ENCODE assay signal across 21 cellular contexts in the genomic region with DNA sequence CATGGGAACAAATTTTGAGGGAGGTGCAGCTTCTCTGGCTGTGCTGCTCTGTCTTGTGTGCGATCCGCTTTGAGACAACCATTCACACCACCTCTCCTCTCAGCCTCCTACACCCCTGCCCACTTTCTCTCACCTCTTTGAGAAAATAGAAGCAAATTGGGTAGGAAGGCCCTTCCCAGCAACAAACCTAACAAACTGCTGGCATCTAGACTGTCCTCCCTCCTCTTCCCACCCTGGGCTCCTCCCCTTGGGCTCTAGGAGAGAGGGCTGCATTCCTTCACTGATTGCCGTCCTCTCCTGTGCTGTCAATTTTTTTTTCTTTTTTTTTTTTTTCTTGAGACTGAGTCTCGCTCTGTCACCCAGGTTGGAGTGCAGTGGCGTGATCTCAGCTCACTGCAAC. TPM values are rescaled to one million over a fixed set of nuclear protein-coding genes. Genes with fewer than 3 reads are reported as not detected.
DNase-seq lines count a peak whose midpoint lies in the region; ATAC-seq and TF ChIP-seq lines count a peak whose summit lies in the region.
"Had no signal": no experiment of that assay in that cellular context is flagged by ENCODE, and none has a peak within 500 bp of the region (broad histone marks: within the 10 kb centered on the region; RNA-seq: fewer than 3 reads in every experiment).

No MANE protein-coding gene starts in this region.

- no peaks in the 10 kb centered on the region for H3K79me1 ChIP-seq in mesendoderm (ENCODE audit: low read length)

- no peak overlapping the region for H3K4me2 ChIP-seq in mesendoderm (ENCODE audit: low read length)

- CTCF ChIA-PET in activated CD4-positive, alpha-beta T cell treated with anti-CD3 and anti-CD28 coated beads, Interleukin-2, amount 10 ng/mL, durations not matched to agents 7 days and 5 days (lab: Charles Lee): interaction anchor here (0.6 to 4.2 kb wide), 16 partner anchors 8 to 153 kb away, joined by 3 to 41 read pairs (median 8); partner anchors contain the start of genes HIRIP3, MAZ, MVP and PAGR1

- no peak overlapping the region for H2AK5ac ChIP-seq in mesendoderm (ENCODE audit: low read length)

- intact Hi-C loops in thyroid gland (cut with DNase I): no loop called here

- no peak for TF ChIP-seq POLR2A in thyroid gland (IDR thresholded peaks at IDR 0.05)

- H2BK5ac ChIP-seq in mesendoderm (ENCODE audit: low read length): no peak overlapping the region

- H3K36me3 ChIP-seq in mesendoderm (ENCODE audit: control insufficient read depth, insufficient read depth, low read length) (no peaks in the 10 kb centered on the region), thyroid gland (peaks cover 21 to 31% of the 10 kb centered on the region in 2 donors)

- no peaks in the 10 kb centered on the region for H3K27me3 Mint-ChIP-seq in activated CD4-positive, alpha-beta T cell treated with anti-CD3 and anti-CD28 coated beads, Interleukin-2, amount 10 ng/mL, durations not matched to agents 7 days and 5 days
- H3K27me3 Mint-ChIP-seq in brain: peaks cover 5% of the 10 kb centered on the region
- H3K27me3 Mint-ChIP-seq: activated CD8-positive, alpha-beta T cell treated with anti-CD3 and anti-CD28 coated beads for 36 hours had no signal

- H3K9ac ChIP-seq in mesendoderm (ENCODE audit: low read length): peak overlapping the region; percentile 31
- H3K9ac ChIP-seq: BLaER1 treated with 17β-estradiol and CSF1 and Interleukin-3, amounts not matched to agents 10 nM and 100 nM had no signal

- peaks cover 37% of the 10 kb centered on the region for H3K36me3 Mint-ChIP-seq in activated CD4-positive, alpha-beta T cell treated with anti-CD3 and anti-CD28 coated beads, Interleukin-2, amount 10 ng/mL, durations not matched to agents 7 days and 5 days (ENCODE audit: low read depth)
- peaks cover 10% of the 10 kb centered on the region for H3K36me3 Mint-ChIP-seq in brain

- no peak for ATAC-seq in GM19035 (IDR thresholded peaks at IDR 0.05; ENCODE audit: unreplicated experiment)

- POLR2A ChIA-PET in activated CD4-positive, alpha-beta T cell treated with anti-CD3 and anti-CD28 coated beads, Interleukin-2, amount 10 ng/mL, durations not matched to agents 7 days and 5 days (lab: Charles Lee): interaction anchor here (0.7 to 0.8 kb wide), 2 partner anchors 32 to 42 kb away, joined by 3 to 8 read pairs; no protein-coding TSS in a partner anchor

- H3K4me1 Mint-ChIP-seq in activated CD4-positive, alpha-beta T cell treated with anti-CD3 and anti-CD28 coated beads, Interleukin-2, amount 10 ng/mL, durations not matched to agents 7 days and 5 days: peaks cover 10% of the 10 kb centered on the region
- no peaks in the 10 kb centered on the region for H3K4me1 Mint-ChIP-seq in brain

- H4K5ac ChIP-seq in mesendoderm (ENCODE audit: low read length): no peak overlapping the region

- H3K27me3 ChIP-seq in mesendoderm (ENCODE audit: insufficient read depth, low read length, poor library complexity): no peaks in the 10 kb centered on the region
- no peaks in the 10 kb centered on the region for H3K27me3 ChIP-seq in thyroid gland
- H3K27me3 ChIP-seq: adrenal gland; BLaER1 treated with 17β-estradiol and CSF1 and Interleukin-3, amounts not matched to agents 10 nM and 100 nM had no signal

- H3K23ac ChIP-seq in mesendoderm (ENCODE audit: low read length): no peak overlapping the region

- no peak for TF ChIP-seq CTCF in brain (conservative IDR thresholded peaks at IDR 0.05)
- no peak for TF ChIP-seq CTCF in thyroid gland (IDR thresholded peaks at IDR 0.05)

- peak overlapping the region; percentile 9 for H3K27ac Mint-ChIP-seq in activated CD4-positive, alpha-beta T cell treated with anti-CD3 and anti-CD28 coated beads, Interleukin-2, amount 10 ng/mL, durations not matched to agents 7 days and 5 days
- H3K27ac Mint-ChIP-seq in brain: peak overlapping the region in 3 of 5 experiments; percentile 4 to 71 (median 45)
- H3K27ac Mint-ChIP-seq: activated CD8-positive, alpha-beta T cell treated with anti-CD3 and anti-CD28 coated beads for 36 hours; activated T-helper 1 cell treated with anti-CD3 and anti-CD28 coated beads, Interleukin-12 subunit alpha, Interleukin-12 subunit beta, Interleukin-2, Interleukin-4 antibody, amounts not matched to agents 30 ng/mL and 10 ng/mL and 1 ng/mL, durations not matched to agents 14 hours and 24 hours and 36 hours had no signal

- no peaks in the 10 kb centered on the region for H3K79me2 ChIP-seq in mesendoderm (ENCODE audit: control insufficient read depth, insufficient read depth, low read length)

- H4K8ac ChIP-seq in mesendoderm (ENCODE audit: low read depth, low read length): no peak overlapping the region

- no peaks in the 10 kb centered on the region for H3K9me3 Mint-ChIP-seq in activated CD4-positive, alpha-beta T cell treated with anti-CD3 and anti-CD28 coated beads, Interleukin-2, amount 10 ng/mL, durations not matched to agents 7 days and 5 days
- peaks cover 0 to 2% (median 0%) of the 10 kb centered on the region in 5 experiments for H3K9me3 Mint-ChIP-seq in brain
- H3K9me3 Mint-ChIP-seq: activated CD8-positive, alpha-beta T cell treated with anti-CD3 and anti-CD28 coated beads for 36 hours; activated T-helper 1 cell treated with anti-CD3 and anti-CD28 coated beads, Interleukin-12 subunit alpha, Interleukin-12 subunit beta, Interleukin-2, Interleukin-4 antibody, amounts not matched to agents 30 ng/mL and 10 ng/mL and 1 ng/mL, durations not matched to agents 14 hours and 24 hours and 36 hours had no signal

- no peak overlapping the region for H2BK120ac ChIP-seq in mesendoderm (ENCODE audit: low read depth, low read length)

- H3K4ac ChIP-seq in mesendoderm (ENCODE audit: low read depth, low read length): no peak overlapping the region

- H3K4me1 ChIP-seq in mesendoderm (ENCODE audit: control insufficient read depth, low read depth, low read length) (peaks cover 3% of the 10 kb centered on the region), thyroid gland (peaks cover 0 to 8% of the 10 kb centered on the region in 2 donors)

- no peak overlapping the region for H2BK15ac ChIP-seq in mesendoderm (replicated peaks; ENCODE audit: low read depth)

- H3K4me3 ChIP-seq in mesendoderm (ENCODE audit: low read length) (no peak overlapping the region), thyroid gland (replicated peaks in 1 of 3) (no peak overlapping the region)
- H3K4me3 ChIP-seq: adrenal gland; BLaER1 treated with 17β-estradiol and CSF1 and Interleukin-3, amounts not matched to agents 10 nM and 100 nM had no signal

- WGBS in mesendoderm (ENCODE audit: extremely low coverage, insufficient coverage, low lambda C conversion rate): no CpG with 5 or more reads among the region's 5 CpGs
- 37 to 41% methylated on average over 5 of the region's 5 CpGs for WGBS in thyroid gland, 2 donors

- H3K27ac ChIP-seq in mesendoderm (ENCODE audit: low read depth, low read length) (no peak overlapping the region), thyroid gland (no peak overlapping the region)
- H3K27ac ChIP-seq: BLaER1 treated with 17β-estradiol and CSF1 and Interleukin-3, amounts not matched to agents 10 nM and 100 nM; VCaP had no signal

- H3K4me3 Mint-ChIP-seq in activated CD4-positive, alpha-beta T cell treated with anti-CD3 and anti-CD28 coated beads, Interleukin-2, amount 10 ng/mL, durations not matched to agents 7 days and 5 days: no peak overlapping the region
- H3K4me3 Mint-ChIP-seq in brain: no peak overlapping the region
- H3K4me3 Mint-ChIP-seq: activated CD8-positive, alpha-beta T cell treated with anti-CD3 and anti-CD28 coated beads for 36 hours; activated T-helper 1 cell treated with anti-CD3 and anti-CD28 coated beads, Interleukin-12 subunit alpha, Interleukin-12 subunit beta, Interleukin-2, Interleukin-4 antibody, amounts not matched to agents 30 ng/mL and 10 ng/mL and 1 ng/mL, durations not matched to agents 14 hours and 24 hours and 36 hours had no signal

- no peak for DNase-seq in activated CD4-positive, alpha-beta T cell treated with anti-CD3 and anti-CD28 coated beads, Interleukin-2, amount 10 ng/mL, durations not matched to agents 7 days and 5 days
- no peak for DNase-seq in activated CD4-positive, alpha-beta T cell treated with anti-CD3 and anti-CD28 coated beads for 1 hour
- DNase-seq in mesendoderm (peak; percentile 88), thyroid gland (peak; percentile 68 to 71), LoVo (ENCODE audit: low spot score) (no peak), AG08396 (ENCODE audit: low spot score) (no peak)
- DNase-seq: 8988T; activated CD8-positive, alpha-beta T cell treated with anti-CD3 and anti-CD28 coated beads for 36 hours; effector memory CD4-positive, alpha-beta T cell; NCI-H146; NCI-H226; small intestine; stimulated activated CD4-positive, alpha-beta T cell treated with anti-CD3 and anti-CD28 coated beads, Interleukin-4, amount 100 ng/mL, for 4 hours; stimulated activated CD8-positive, alpha-beta memory T cell treated with anti-CD3 and anti-CD28 coated beads, Interleukin-4, amount 100 ng/mL, for 48 hours; T-helper 1 cell had no signal

- no peaks in the 10 kb centered on the region for H3K9me3 ChIP-seq in thyroid gland
- H3K9me3 ChIP-seq: adrenal gland; BLaER1 treated with 17β-estradiol and CSF1 and Interleukin-3, amounts not matched to agents 10 nM and 100 nM had no signal

- no peak overlapping the region for H3K18ac ChIP-seq in mesendoderm (ENCODE audit: low read length)

- H3K56ac ChIP-seq in mesendoderm (ENCODE audit: low read length): peak overlapping the region; percentile 72

RNA-seq across cellular contexts. Expression of gene CDIPT, which starts 13.5 kb away (rescaled TPM):
- 10 to 100 TPM; 62.5 to 82.1 TPM for total RNA-seq in activated CD4-positive, alpha-beta T cell treated with anti-CD3 and anti-CD28 coated beads, Interleukin-2, amount 10 ng/mL, durations not matched to agents 7 days and 5 days
- polyA plus RNA-seq in brain (ENCODE audit: insufficient read depth, low read depth, low replicate concordance): 200 TPM
- 47.5 TPM for polyA plus RNA-seq in mesendoderm (2013, experiment 1 of 2)
- 46.8 TPM for polyA plus RNA-seq in mesendoderm (2013, experiment 2 of 2)
- 100 to 1,000 TPM in 2 of 4 donors, 10 to 100 TPM in 2; 79.3 to 122 (median 99.3) TPM for total RNA-seq in thyroid gland

RNA-seq across cellular contexts. Expression of gene MVP, which starts 29.2 kb away (rescaled TPM):
- total RNA-seq in activated CD4-positive, alpha-beta T cell treated with anti-CD3 and anti-CD28 coated beads, Interleukin-2, amount 10 ng/mL, durations not matched to agents 7 days and 5 days: 100 to 1,000 TPM; 177 to 187 TPM
- 31.7 TPM for polyA plus RNA-seq in brain (ENCODE audit: insufficient read depth, low read depth, low replicate concordance)
- polyA plus RNA-seq in mesendoderm (2013, experiment 1 of 2): 0.13 TPM
- polyA plus RNA-seq in mesendoderm (2013, experiment 2 of 2): 0.18 TPM
- total RNA-seq in thyroid gland: 100 to 1,000 TPM in 1 of 4 donors, 10 to 100 TPM in 3; 70.1 to 127 (median 90.6) TPM

RNA-seq across cellular contexts. Expression of gene PAGR1, which starts 33.6 kb away (rescaled TPM):
- 10 to 100 TPM; 26.8 to 29.6 TPM for total RNA-seq in activated CD4-positive, alpha-beta T cell treated with anti-CD3 and anti-CD28 coated beads, Interleukin-2, amount 10 ng/mL, durations not matched to agents 7 days and 5 days
- 57.0 TPM for polyA plus RNA-seq in brain (ENCODE audit: insufficient read depth, low read depth, low replicate concordance)
- 59.4 TPM for polyA plus RNA-seq in mesendoderm (2013, experiment 1 of 2)
- 59.3 TPM for polyA plus RNA-seq in mesendoderm (2013, experiment 2 of 2)
- 10 to 100 TPM; 38.2 to 75.0 (median 55.2) TPM for total RNA-seq in thyroid gland

RNA-seq across cellular contexts. Expression of gene PRRT2, which starts 37.5 kb away (rescaled TPM):
- total RNA-seq in activated CD4-positive, alpha-beta T cell treated with anti-CD3 and anti-CD28 coated beads, Interleukin-2, amount 10 ng/mL, durations not matched to agents 7 days and 5 days: 1 to 10 TPM in 1 of 2 experiments, under 1 TPM in 1; 0.98 to 1.3 TPM
- 55.1 TPM for polyA plus RNA-seq in brain (ENCODE audit: insufficient read depth, low read depth, low replicate concordance)
- 2.4 TPM for polyA plus RNA-seq in mesendoderm (2013, experiment 1 of 2)
- polyA plus RNA-seq in mesendoderm (2013, experiment 2 of 2): 2.5 TPM
- 1 to 10 TPM in 3 of 4 donors, under 1 TPM in 1; 0.89 to 4.0 (median 2.4) TPM for total RNA-seq in thyroid gland

RNA-seq across cellular contexts. Expression of gene MAZ, which starts 43.2 kb away (rescaled TPM):
- total RNA-seq in activated CD4-positive, alpha-beta T cell treated with anti-CD3 and anti-CD28 coated beads, Interleukin-2, amount 10 ng/mL, durations not matched to agents 7 days and 5 days: 100 to 1,000 TPM; 528 to 590 TPM
- polyA plus RNA-seq in brain (ENCODE audit: insufficient read depth, low read depth, low replicate concordance): 626 TPM
- polyA plus RNA-seq in mesendoderm (2013, experiment 1 of 2): 156 TPM
- 158 TPM for polyA plus RNA-seq in mesendoderm (2013, experiment 2 of 2)
- 100 to 1,000 TPM in 2 of 4 donors, 10 to 100 TPM in 2; 80.4 to 132 (median 107) TPM for total RNA-seq in thyroid gland

Comparison
In these comparisons a context has a peak if more than half of its experiments do, and no peak if none do; other contexts are left out.
1. DNase-seq: peak in mesendoderm (single experiment) and thyroid gland (2 of 2); none in activated CD4-positive, alpha-beta T cell treated with anti-CD3 and anti-CD28 coated beads, Interleukin-2, amount 10 ng/mL, durations not matched to agents 7 days and 5 days (single experiment), activated CD4-positive, alpha-beta T cell treated with anti-CD3 and anti-CD28 coated beads for 1 hour (single experiment), LoVo (single experiment) and AG08396 (single experiment).